ENCODE assay signal across 16 cellular contexts in the genomic region with DNA sequence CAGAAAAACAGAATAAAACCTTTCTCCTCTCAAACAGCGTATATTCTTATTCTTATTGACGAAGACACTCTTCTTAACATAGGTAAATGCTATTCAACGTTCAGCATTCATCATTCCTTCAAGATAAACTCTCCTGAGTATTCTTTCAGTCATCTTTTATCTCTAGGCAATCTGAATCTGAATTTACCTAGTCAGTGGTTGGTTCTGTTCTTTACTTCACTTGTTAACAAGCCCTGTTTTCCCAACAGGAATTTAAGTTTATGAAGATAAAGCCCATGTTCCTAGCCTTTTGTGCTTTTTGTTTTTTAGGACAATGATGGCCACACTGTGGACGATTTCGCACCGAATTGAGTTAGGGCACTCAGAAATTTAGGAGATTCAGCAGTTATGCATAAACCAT. TPM values are rescaled to one million over a fixed set of nuclear protein-coding genes. Genes with fewer than 3 reads are reported as not detected.
DNase-seq lines count a peak whose midpoint lies in the region; ATAC-seq, FAIRE-seq and TF ChIP-seq lines count a peak whose summit lies in the region.
"Had no signal": no experiment of that assay in that cellular context is flagged by ENCODE, and none has a peak within 500 bp of the region (broad histone marks: within the 10 kb centered on the region; RNA-seq: fewer than 3 reads in every experiment).

No MANE protein-coding gene starts in this region.

- H3K79me2 ChIP-seq in Loucy (ENCODE audit: insufficient read depth, low read length): peaks cover 98% of the 10 kb centered on the region
- peaks cover 99% of the 10 kb centered on the region for H3K79me2 ChIP-seq in K562 (ENCODE audit: control insufficient read depth, insufficient read depth, low read length)
- H3K79me2 ChIP-seq in smooth muscle cell (ENCODE audit: low read depth): peaks cover 97% of the 10 kb centered on the region

- intact Hi-C loops in activated CD4-positive, alpha-beta T cell treated with anti-CD3 and anti-CD28 coated beads, Interleukin-2, amount 10 ng/mL, durations not matched to agents 24 days and 14 days (cut with micrococcal nuclease): loop anchor here (2.0 to 10.0 kb wide), 3 partner anchors 51 to 349 kb away; a partner anchor contains a TSS
- intact Hi-C loops in K562 (cut with micrococcal nuclease): loop anchor here (5.0 kb wide), 1 partner anchor 46 kb away; a partner anchor contains a TSS

- H3K9me3 Mint-ChIP-seq in activated CD4-positive, alpha-beta T cell treated with anti-CD3 and anti-CD28 coated beads, Interleukin-2, amount 10 ng/mL, durations not matched to agents 24 days and 14 days: no peaks in the 10 kb centered on the region

- H3K4me2 ChIP-seq in Loucy (ENCODE audit: low read depth, low read length, poor library complexity, severe bottlenecking) (peak overlapping the region; percentile 87), K562 (ENCODE audit: insufficient read depth, low read length) (peak overlapping the region; percentile 71), smooth muscle cell (no peak overlapping the region)

- in situ Hi-C loops in K562 (cut with MboI): no loop called here

- POLR2A ChIA-PET in K562 (lab: Yijun Ruan, JAX): no interaction called here

- no peak for FAIRE-seq in K562 (lab: Jason Lieb, UNC)
- FAIRE-seq: A204.1 had no signal

- H3K9ac ChIP-seq in Loucy (ENCODE audit: low read depth, low read length, poor library complexity, severe bottlenecking) (peak overlapping the region; percentile 93), K562 (ENCODE audit: insufficient read depth in 1 of 2, low read depth in 2 of 2, low read length in 2 of 2) (peak overlapping the region in 1 of 2 experiments; percentile 65; a peak in 2 of 4 replicates), smooth muscle cell (ENCODE audit: low read depth) (no peak overlapping the region)

- H3K27ac ChIP-seq in K562 (ENCODE audit: extremely low read depth, low read depth, low read length) (peak overlapping the region; percentile 48; the same call in 2 of the 3 replicates), smooth muscle cell (ENCODE audit: low read depth) (no peak overlapping the region)

- no peak for TF ChIP-seq RAD21 in K562 (CRISPR knock-in tag; conservative IDR thresholded peaks at IDR 0.05 in 1 of 2, IDR thresholded peaks at IDR 0.05 in 1 of 2)

- H2AFZ ChIP-seq in Loucy (ENCODE audit: low read length): no peak overlapping the region
- no peak overlapping the region for H2AFZ ChIP-seq in K562 (ENCODE audit: low read depth, low read length)
- no peak overlapping the region for H2AFZ ChIP-seq in smooth muscle cell (ENCODE audit: low read depth)

- TF ChIP-seq CTCF in Loucy (conservative IDR thresholded peaks at IDR 0.05; ENCODE audit: low read length): no peak
- TF ChIP-seq CTCF in K562 (IDR thresholded peaks at IDR 0.05 in 2 of 3, conservative IDR thresholded peaks at IDR 0.05 in 1 of 3; ENCODE audit: insufficient read depth in 2 of 3, low read depth in 1 of 3, low read length in 3 of 3): no peak
- no peak for TF ChIP-seq CTCF in smooth muscle cell (IDR thresholded peaks at IDR 0.05; ENCODE audit: borderline replicate concordance, insufficient read depth, poor library complexity, severe bottlenecking)

- H3K9me3 ChIP-seq in Loucy (ENCODE audit: insufficient read depth, low read depth, low read length) (no peaks in the 10 kb centered on the region), K562 (replicated peaks; ENCODE audit: control insufficient read depth, insufficient read depth, low read depth, low read length) (no peaks in the 10 kb centered on the region), smooth muscle cell (replicated peaks; ENCODE audit: low read depth) (no peaks in the 10 kb centered on the region)

- TF ChIP-seq EP300 in K562 (IDR thresholded peaks at IDR 0.05; ENCODE audit: low read length): no peak

- H3K27ac Mint-ChIP-seq in activated CD4-positive, alpha-beta T cell treated with anti-CD3 and anti-CD28 coated beads, Interleukin-2, amount 10 ng/mL, durations not matched to agents 24 days and 14 days: peak overlapping the region; percentile 84

- H3K4me1 Mint-ChIP-seq in activated CD4-positive, alpha-beta T cell treated with anti-CD3 and anti-CD28 coated beads, Interleukin-2, amount 10 ng/mL, durations not matched to agents 24 days and 14 days: peaks cover 52% of the 10 kb centered on the region

- peaks cover 55% of the 10 kb centered on the region for H3K4me1 ChIP-seq in Loucy (ENCODE audit: insufficient read depth, low read length, poor library complexity, severe bottlenecking)
- H3K4me1 ChIP-seq in K562 (replicated peaks in 1 of 2; ENCODE audit: control insufficient read depth in 2 of 2, insufficient read depth in 2 of 2, low read length in 2 of 2): peaks cover 6 to 21% of the 10 kb centered on the region in 2 experiments; a peak in 4 of 5 replicates
- H3K4me1 ChIP-seq in smooth muscle cell (ENCODE audit: low read depth): peaks cover 20% of the 10 kb centered on the region

- TF ChIP-seq POLR2A in K562 (conservative IDR thresholded peaks at IDR 0.05): no peak

- H3K4me3 Mint-ChIP-seq in activated CD4-positive, alpha-beta T cell treated with anti-CD3 and anti-CD28 coated beads, Interleukin-2, amount 10 ng/mL, durations not matched to agents 24 days and 14 days: peak overlapping the region; percentile 95

- no peaks in the 10 kb centered on the region for H3K9me1 ChIP-seq in K562 (ENCODE audit: control insufficient read depth, insufficient read depth, low read length)

- 17% methylated on average over 6 of the region's 6 CpGs for WGBS in K562 (ENCODE audit: insufficient coverage, low coverage, missing lambda C conversion rate)
- WGBS in smooth muscle cell (ENCODE audit: low lambda C conversion rate): 89% methylated on average over 6 of the region's 6 CpGs

- H3K27me3 Mint-ChIP-seq in activated CD4-positive, alpha-beta T cell treated with anti-CD3 and anti-CD28 coated beads, Interleukin-2, amount 10 ng/mL, durations not matched to agents 24 days and 14 days: no peaks in the 10 kb centered on the region

- peak; percentile 45 for DNase-seq in activated CD4-positive, alpha-beta T cell treated with anti-CD3 and anti-CD28 coated beads, Interleukin-2, amount 10 ng/mL, durations not matched to agents 24 days and 14 days
- no peak for DNase-seq in activated CD4-positive, alpha-beta T cell treated with anti-CD3 and anti-CD28 coated beads for 48 hours
- DNase-seq in K562 (ENCODE audit: extremely low read depth in 1 of 4, low spot score in 3 of 4) (no peak), smooth muscle cell (lab: John Stamatoyannopoulos, UW; ENCODE audit: unreplicated experiment) (no peak), SIG-M5 treated with dmso at 0.1 percent for 504 hours (lab: John Stamatoyannopoulos, UW; ENCODE audit: unreplicated experiment) (no peak)
- no peak for DNase-seq in effector CD8-positive, alpha-beta T cell (lab: John Stamatoyannopoulos, UW)
- DNase-seq: amniotic stem cell; DMS79; effector CD4-positive, alpha-beta T cell; MV-4-11; SIG-M5; stimulated activated CD4-positive, alpha-beta T cell treated with anti-CD3 and anti-CD28 coated beads, Interleukin-2, amount 100 ng/mL, for 48 hours had no signal

- CTCF ChIA-PET in K562 (lab: Yijun Ruan, JAX; ENCODE audit: low intra/inter-chr PET ratio): no interaction called here

- H3K36me3 Mint-ChIP-seq in activated CD4-positive, alpha-beta T cell treated with anti-CD3 and anti-CD28 coated beads, Interleukin-2, amount 10 ng/mL, durations not matched to agents 24 days and 14 days (ENCODE audit: low read depth): peaks cover 32% of the 10 kb centered on the region

- no peaks in the 10 kb centered on the region for H3K9me2 ChIP-seq in Loucy (replicated peaks; ENCODE audit: low read depth, low read length)

- H4K20me1 ChIP-seq in Loucy (ENCODE audit: insufficient read depth, low read length, poor library complexity, severe bottlenecking): peaks cover 71% of the 10 kb centered on the region
- no peaks in the 10 kb centered on the region for H4K20me1 ChIP-seq in K562 (replicated peaks; ENCODE audit: control insufficient read depth, insufficient read depth, low read length)
- H4K20me1 ChIP-seq in smooth muscle cell (ENCODE audit: low read depth): peaks cover 63% of the 10 kb centered on the region

- TSS peak; percentile 2 for BruUV-seq in K562 (replicated peaks; lab: Mats Ljungman, UMichigan)

- H3K27me3 ChIP-seq in Loucy (ENCODE audit: insufficient read depth, low read length, poor library complexity, severe bottlenecking) (no peaks in the 10 kb centered on the region), K562 (ENCODE audit: control insufficient read depth in 2 of 2, insufficient read depth in 2 of 2, low read length in 2 of 2) (no peaks in the 10 kb centered on the region), smooth muscle cell (ENCODE audit: low read depth) (no peaks in the 10 kb centered on the region)

- H3K36me3 ChIP-seq in Loucy (ENCODE audit: insufficient read depth, low read length): peaks cover 26% of the 10 kb centered on the region
- H3K36me3 ChIP-seq in K562 (ENCODE audit: control insufficient read depth, insufficient read depth, low read length): peaks cover 26% of the 10 kb centered on the region; the same call in 1 of the 3 replicates
- no peaks in the 10 kb centered on the region for H3K36me3 ChIP-seq in smooth muscle cell (ENCODE audit: low read depth)

- H3F3A ChIP-seq in Loucy (ENCODE audit: low read depth): peaks cover 3% of the 10 kb centered on the region; the same call in 1 of the 2 replicates
- no peaks in the 10 kb centered on the region for H3F3A ChIP-seq in smooth muscle cell (ENCODE audit: low read depth)

- peak overlapping the region; percentile 96 for H3K4me3 ChIP-seq in Loucy (ENCODE audit: low read length, poor library complexity, severe bottlenecking)
- peak overlapping the region; percentile 36 for H3K4me3 ChIP-seq in K562
- peak overlapping the region; percentile 22 for H3K4me3 ChIP-seq in smooth muscle cell

- ATAC-seq in K562 (no peak), GM18868 (IDR thresholded peaks at IDR 0.05; ENCODE audit: unreplicated experiment) (no peak)
- ATAC-seq: left lobe of liver had no signal

RNA-seq across cellular contexts. Expression of a gene that starts 3.2 kb away (rescaled TPM):
- total RNA-seq in activated CD4-positive, alpha-beta T cell treated with anti-CD3 and anti-CD28 coated beads, Interleukin-2, amount 10 ng/mL, durations not matched to agents 24 days and 14 days: 65.0 and 65.8 TPM in 2 replicates
- total RNA-seq in K562 (2011; cell fraction: chromatin; rRNA removed; ENCODE audit: low replicate concordance): 23.9 and 37.6 TPM in 2 replicates
- 21.8 and 23.3 TPM in 2 replicates for total RNA-seq in K562 (2011; cell fraction: nucleolus; rRNA removed)
- 22.6 and 28.2 TPM in 2 replicates for total RNA-seq in K562 (2011; cell fraction: nucleoplasm; rRNA removed)
- total RNA-seq in K562 (2014; rRNA removed): 25.3 and 27.6 TPM in 2 replicates
- total RNA-seq in K562 (2014; rRNA removed; fragmentation: Illumina TruSeq; extraction: Trizol): 33.4 and 42.4 TPM in 2 replicates
- 27.6 and 30.4 TPM in 2 replicates for total RNA-seq in K562 (2015; rRNA removed; fragmentation: Illumina TruSeq; extraction: Trizol)
- 37.5 and 46.6 TPM in 2 replicates for total RNA-seq in K562 (2021)
- polyA plus RNA-seq in K562 (2011; rRNA removed): 35.2 and 35.5 TPM in 2 replicates
- 21.9 and 24.0 TPM in 2 replicates for polyA plus RNA-seq in K562 (2011; cell fraction: cytosol; rRNA removed)
- 18.7 and 20.7 TPM in 2 replicates for polyA plus RNA-seq in K562 (2011; cell fraction: nucleus; rRNA removed)
- 32.5 and 37.9 TPM in 2 replicates for polyA plus RNA-seq in K562 (2012)
- polyA plus RNA-seq in K562 (2014; fragmentation: Illumina TruSeq; extraction: Trizol): 51.2 and 54.4 TPM in 2 replicates
- polyA plus RNA-seq in K562 (2014; fragmentation: Nextera tagmentation; extraction: Ambion mirVana): 10 to 100 TPM; 30.4 to 36.8 TPM
- 24.7 and 27.6 TPM in 2 replicates for polyA plus RNA-seq in K562 (2014; rRNA removed)
- 52.2 and 62.7 TPM in 2 replicates for polyA minus RNA-seq in K562 (2011; rRNA and poly(A)+ RNA removed)
- 18.8 and 29.8 TPM in 2 replicates for polyA minus RNA-seq in K562 (2011; cell fraction: cytosol; rRNA and poly(A)+ RNA removed)
- 23.0 and 28.3 TPM in 2 replicates for polyA minus RNA-seq in K562 (2011; cell fraction: nucleus; rRNA and poly(A)+ RNA removed)
- 31.8 and 53.1 TPM in 2 replicates for total RNA-seq in smooth muscle cell
- polyA plus RNA-seq in smooth muscle cell: 21.2 and 28.7 TPM in 2 replicates

RNA-seq across cellular contexts. Expression of a gene that starts 45.4 kb away (rescaled TPM):
- 13.3 and 14.1 TPM in 2 replicates for total RNA-seq in activated CD4-positive, alpha-beta T cell treated with anti-CD3 and anti-CD28 coated beads, Interleukin-2, amount 10 ng/mL, durations not matched to agents 24 days and 14 days
- total RNA-seq in K562 (2011; cell fraction: chromatin; rRNA removed; ENCODE audit: low replicate concordance): 1.9 and 5.9 TPM in 2 replicates
- 1.5 and 1.6 TPM in 2 replicates for total RNA-seq in K562 (2011; cell fraction: nucleolus; rRNA removed)
- total RNA-seq in K562 (2011; cell fraction: nucleoplasm; rRNA removed): 2.6 and 4.3 TPM in 2 replicates
- total RNA-seq in K562 (2014; rRNA removed) (6.4 and 6.9 TPM in 2 replicates), K562 (2014; rRNA removed; fragmentation: Illumina TruSeq; extraction: Trizol) (8.8 and 10.0 TPM in 2 replicates), K562 (2015; rRNA removed; fragmentation: Illumina TruSeq; extraction: Trizol) (8.3 and 8.4 TPM in 2 replicates), K562 (2021) (4.2 and 5.6 TPM in 2 replicates), smooth muscle cell (4.7 and 9.7 TPM in 2 replicates)
- polyA plus RNA-seq in K562 (2011; rRNA removed) (4.7 and 7.9 TPM in 2 replicates), K562 (2014; fragmentation: Illumina TruSeq; extraction: Trizol) (11.3 and 12.2 TPM in 2 replicates), K562 (2014; fragmentation: Nextera tagmentation; extraction: Ambion mirVana) (1 to 10 TPM; 5.5 to 6.1 TPM), K562 (2014; rRNA removed) (10.0 and 11.2 TPM in 2 replicates), smooth muscle cell (5.0 and 5.9 TPM in 2 replicates)
- polyA plus RNA-seq in K562 (2011; cell fraction: cytosol; rRNA removed): 0.70 and 1.5 TPM in 2 replicates
- polyA plus RNA-seq in K562 (2011; cell fraction: nucleus; rRNA removed): 2.5 and 3.2 TPM in 2 replicates
- 6.2 and 6.7 TPM in 2 replicates for polyA plus RNA-seq in K562 (2012)
- polyA minus RNA-seq in K562 (2011; rRNA and poly(A)+ RNA removed): 3.2 and 3.5 TPM in 2 replicates
- 1.9 and 2.6 TPM in 2 replicates for polyA minus RNA-seq in K562 (2011; cell fraction: cytosol; rRNA and poly(A)+ RNA removed)
- polyA minus RNA-seq in K562 (2011; cell fraction: nucleus; rRNA and poly(A)+ RNA removed): 2.4 and 4.1 TPM in 2 replicates

Comparison
In these comparisons a context has a peak if more than half of its experiments do, and no peak if none do; other contexts are left out.
1. H3K4me3 ChIP-seq: peak in every context shown above with its lines; median percentile 96 in Loucy; 36 in K562; 22 in smooth muscle cell.